ENCODE assay signal across 1 cellular context in genomic region chr6:35688605-35689322, GRCh38.
A peak's percentile ranks its signal among the peaks of the same experiment; 100 is the strongest.
TF ChIP-seq lines count a peak whose summit lies in the region.

Gene FKBP5 (minus strand): TSS chr6:35688915. CDS start chr6:35642824, 46,091 bp downstream.

TF ChIP-seq in HepG2, 621 proteins besides CTCF, POLR2A, EP300 and RAD21 (continued from another document and continues in another):
- TF ChIP-seq ZBTB39 (CRISPR knock-in tag; IDR thresholded peaks at IDR 0.05) = no peak
- TF ChIP-seq HMG20A (CRISPR knock-in tag; IDR thresholded peaks at IDR 0.05; ENCODE audit: borderline replicate concordance) = 0 out of 2 replicates have a peak, but pooled peaks have one; percentile 24
- TF ChIP-seq THAP9 (CRISPR knock-in tag; IDR thresholded peaks at IDR 0.05; ENCODE audit: borderline replicate concordance) = peak; percentile 56; the same call in 1 of the 2 replicates
- TF ChIP-seq CSRNP2 (CRISPR knock-in tag; conservative IDR thresholded peaks at IDR 0.05; ENCODE audit: low read depth) = no peak
- TF ChIP-seq SOX5 (CRISPR knock-in tag; IDR thresholded peaks at IDR 0.05; ENCODE audit: borderline replicate concordance) = peak; percentile 54; the same call in 1 of the 2 replicates
- peak; percentile 95 for TF ChIP-seq TFDP1 (CRISPR knock-in tag; IDR thresholded peaks at IDR 0.05; ENCODE audit: borderline replicate concordance)
- TF ChIP-seq ZHX2 (IDR thresholded peaks at IDR 0.05; ENCODE audit: low read depth) = no peak; the same call in 1 of the 2 replicates
- TF ChIP-seq ZHX2 (CRISPR knock-in tag; IDR thresholded peaks at IDR 0.05; ENCODE audit: borderline replicate concordance) = no peak
- 0 out of 2 replicates have a peak, but pooled peaks have one; percentile 63 for TF ChIP-seq ZNF558 (CRISPR knock-in tag; IDR thresholded peaks at IDR 0.05; ENCODE audit: borderline replicate concordance)
- 0 out of 2 replicates have a peak, but pooled peaks have one; percentile 35 for TF ChIP-seq LBX2 (CRISPR knock-in tag; IDR thresholded peaks at IDR 0.05; ENCODE audit: borderline replicate concordance)
- TF ChIP-seq SOX6 (IDR thresholded peaks at IDR 0.05) = no peak
- no peak; the same call in none of the 2 replicates for TF ChIP-seq SOX6 (CRISPR knock-in tag; IDR thresholded peaks at IDR 0.05)
- peak; percentile 63 for TF ChIP-seq XRCC5 (optimal IDR thresholded peaks at IDR 0.05; ENCODE audit: low read length)
- TF ChIP-seq ELF3 (CRISPR knock-in tag; IDR thresholded peaks at IDR 0.05) = no peak; the same call in 1 of the 2 replicates
- no peak for TF ChIP-seq ZNF691 (CRISPR knock-in tag; IDR thresholded peaks at IDR 0.05; ENCODE audit: borderline replicate concordance, low read depth)
- TF ChIP-seq HNRNPK (IDR thresholded peaks at IDR 0.05; ENCODE audit: low read depth, low read length, poor library complexity, severe bottlenecking) = peak; percentile 48
- TF ChIP-seq SMAD3 (CRISPR knock-in tag; IDR thresholded peaks at IDR 0.05) = no peak; the same call in 1 of the 2 replicates
- TF ChIP-seq KLF6 (CRISPR knock-in tag; IDR thresholded peaks at IDR 0.05) = no peak; the same call in 1 of the 2 replicates
- TF ChIP-seq NFAT5 (CRISPR knock-in tag; IDR thresholded peaks at IDR 0.05) = peak; percentile 75; the same call in 1 of the 2 replicates
- TF ChIP-seq ZNF431 (CRISPR knock-in tag; IDR thresholded peaks at IDR 0.05; ENCODE audit: borderline replicate concordance, low read depth) = peak; percentile 44; the same call in 1 of the 2 replicates
- peak; percentile 99; the same call in 1 of the 2 replicates for TF ChIP-seq ZNF572 (CRISPR knock-in tag; IDR thresholded peaks at IDR 0.05)
- peak; percentile 76; the same call in 1 of the 2 replicates for TF ChIP-seq ZNF749 (CRISPR knock-in tag; IDR thresholded peaks at IDR 0.05; ENCODE audit: borderline replicate concordance)
- TF ChIP-seq KLF12 (CRISPR knock-in tag; IDR thresholded peaks at IDR 0.05; ENCODE audit: borderline replicate concordance) = peak; percentile 42; the same call in 1 of the 2 replicates
- peak; percentile 43; the same call in 1 of the 2 replicates for TF ChIP-seq HOXA5 (CRISPR knock-in tag; IDR thresholded peaks at IDR 0.05)
- TF ChIP-seq MTF1 (CRISPR knock-in tag; IDR thresholded peaks at IDR 0.05) = 0 out of 2 replicates have a peak, but pooled peaks have one; percentile 30
- peak; percentile 71; the same call in 1 of the 2 replicates for TF ChIP-seq KDM2A (CRISPR knock-in tag; IDR thresholded peaks at IDR 0.05; ENCODE audit: borderline replicate concordance, low read depth)
- no peak for TF ChIP-seq ZNF382 (CRISPR knock-in tag; IDR thresholded peaks at IDR 0.05; ENCODE audit: borderline replicate concordance)
- no peak for TF ChIP-seq SIN3B (IDR thresholded peaks at IDR 0.05; ENCODE audit: low read length)
- peak; percentile 40; the same call in 1 of the 2 replicates for TF ChIP-seq ZNF772 (CRISPR knock-in tag; IDR thresholded peaks at IDR 0.05)
- TF ChIP-seq ZNF678 (CRISPR knock-in tag; IDR thresholded peaks at IDR 0.05) = no peak
- no peak for TF ChIP-seq ZNF205 (CRISPR knock-in tag; IDR thresholded peaks at IDR 0.05)
- TF ChIP-seq ZNF510 (CRISPR knock-in tag; IDR thresholded peaks at IDR 0.05; ENCODE audit: low read depth) = no peak
- 0 out of 2 replicates have a peak, but pooled peaks have one; percentile 65 for TF ChIP-seq ZNF513 (CRISPR knock-in tag; conservative IDR thresholded peaks at IDR 0.05)
- peak; percentile 97 for TF ChIP-seq ZNF501 (CRISPR knock-in tag; IDR thresholded peaks at IDR 0.05)
